12 cellular contexts compared by ENCODE assay signal in genomic region chr3:169133178-169134161, GRCh38.
DNase-seq lines count a peak whose midpoint lies in the region; ATAC-seq, FAIRE-seq and TF ChIP-seq lines count a peak whose summit lies in the region.
"Had no signal": no experiment of that assay in that cellular context is flagged by ENCODE, and none has a peak within 500 bp of the region (broad histone marks: within the 10 kb centered on the region; RNA-seq: fewer than 3 reads in every experiment).

No MANE protein-coding gene starts in this region.

- peak; percentile 49 for DNase-seq in NCI-H2107 treated with DMSO at 0.1 percent for 48 hours (lab: John Stamatoyannopoulos, UW; ENCODE audit: unreplicated experiment)
- DNase-seq in NCI-H2107 (lab: John Stamatoyannopoulos, UW): no peak
- DNase-seq in NCI-H69 (lab: John Stamatoyannopoulos, UW): peak; percentile 34
- peak; percentile 83 for DNase-seq in endothelial cell of umbilical vein (ENCODE audit: low read depth, low spot score)
- no peak for DNase-seq in retinal pigment epithelial cell (ENCODE audit: low read depth)
- no peak for DNase-seq in effector CD4-positive, alpha-beta T cell
- DNase-seq in NCI-H446 treated with DMSO at 0.1 percent for 48 hours (lab: John Stamatoyannopoulos, UW): no peak
- DNase-seq: activated CD4-positive, alpha-beta T cell treated with anti-CD3 and anti-CD28 coated beads, Interleukin-2, amount 10 ng/mL, durations not matched to agents 24 days and 14 days; effector memory CD8-positive, alpha-beta T cell; retina had no signal

- peak; percentile 17 for TF ChIP-seq POLR2A in endothelial cell of umbilical vein (IDR thresholded peaks at IDR 0.05; ENCODE audit: low read depth, low read length)

- POLR2A ChIA-PET in endothelial cell of umbilical vein (lab: Charles Lee): interaction anchor here (0.7 to 1.1 kb wide), 3 partner anchors 8 to 460 kb away, joined by 3 to 5 read pairs (median 4); no protein-coding TSS in a partner anchor

- no peak for ATAC-seq in GM19324 (IDR thresholded peaks at IDR 0.05; ENCODE audit: low FRiP score, unreplicated experiment)
- ATAC-seq: effector memory CD8-positive, alpha-beta T cell had no signal

- peaks cover 60% of the 10 kb centered on the region for H3K79me2 ChIP-seq in endothelial cell of umbilical vein (ENCODE audit: control insufficient read depth, insufficient read depth, low read length)

- no TSS peak for BruUV-seq in endothelial cell of umbilical vein (replicated peaks; lab: Mats Ljungman, UMichigan)

- no peaks in the 10 kb centered on the region for H3K9me1 ChIP-seq in endothelial cell of umbilical vein (replicated peaks; ENCODE audit: control insufficient read depth, extremely low read depth, insufficient read depth, low read length)

- no peak overlapping the region for H3K4me3 ChIP-seq in endothelial cell of umbilical vein (replicated peaks in 1 of 3; ENCODE audit: insufficient read depth in 1 of 3, low read depth in 1 of 3, low read length in 3 of 3)
- no peak overlapping the region for H3K4me3 ChIP-seq in retinal pigment epithelial cell (ENCODE audit: low read length)
- H3K4me3 ChIP-seq: BLaER1 treated with 17β-estradiol and CSF1 and Interleukin-3, amounts not matched to agents 10 nM and 100 nM had no signal

- intact Hi-C loops in endothelial cell of umbilical vein (cut with micrococcal nuclease): loop anchor here (1.0 to 5.0 kb wide), 4 partner anchors 181 to 729 kb away; no protein-coding TSS in a partner anchor

- no peaks in the 10 kb centered on the region for H4K20me1 ChIP-seq in endothelial cell of umbilical vein (replicated peaks; ENCODE audit: control insufficient read depth, extremely low read depth, insufficient read depth, low read length)
- H4K20me1 ChIP-seq: BLaER1 treated with 17β-estradiol and CSF1 and Interleukin-3, amounts not matched to agents 10 nM and 100 nM had no signal

- dilution Hi-C loops in endothelial cell of umbilical vein (cut with MboI; ENCODE audit: extremely low pct_ligation_motif_present, low sequenced_read_pairs): no loop called here

- H3K4me2 ChIP-seq in endothelial cell of umbilical vein (ENCODE audit: insufficient read depth, low read length): peak overlapping the region; percentile 60
- H3K4me2 ChIP-seq: BLaER1 treated with 17β-estradiol and CSF1 and Interleukin-3, amounts not matched to agents 10 nM and 100 nM had no signal

- H2AFZ ChIP-seq in endothelial cell of umbilical vein (ENCODE audit: low read depth, low read length): no peak overlapping the region

- FAIRE-seq in endothelial cell of umbilical vein (lab: Jason Lieb, UNC): peak; percentile 8

- peak in 1 of 2 donors; percentile 16 for TF ChIP-seq CTCF in endothelial cell of umbilical vein (IDR thresholded peaks at IDR 0.05; ENCODE audit: extremely low read depth in 1 of 2, insufficient read depth in 1 of 2, low read depth in 1 of 2, low read length in 2 of 2)
- peak; percentile 47 for TF ChIP-seq CTCF in retinal pigment epithelial cell (conservative IDR thresholded peaks at IDR 0.05; ENCODE audit: low read depth, low read length)

- no peaks in the 10 kb centered on the region for H3K27me3 ChIP-seq in endothelial cell of umbilical vein (ENCODE audit: control insufficient read depth in 2 of 2, insufficient read depth in 2 of 2, low read length in 2 of 2)

- peaks cover 44% of the 10 kb centered on the region for H3K4me1 ChIP-seq in endothelial cell of umbilical vein (ENCODE audit: control insufficient read depth, extremely low read depth, insufficient read depth, low read length)
- H3K4me1 ChIP-seq: BLaER1 treated with 17β-estradiol and CSF1 and Interleukin-3, amounts not matched to agents 10 nM and 100 nM had no signal

- peaks cover 2 to 4% of the 10 kb centered on the region in 2 experiments for H3K36me3 ChIP-seq in endothelial cell of umbilical vein (ENCODE audit: control insufficient read depth in 2 of 2, extremely low read depth in 1 of 2, insufficient read depth in 2 of 2, low read length in 2 of 2)
- H3K36me3 ChIP-seq: BLaER1 treated with 17β-estradiol and CSF1 and Interleukin-3, amounts not matched to agents 10 nM and 100 nM had no signal

- CTCF ChIA-PET in endothelial cell of umbilical vein (lab: Charles Lee): interaction anchor here (0.9 to 3.7 kb wide), 19 partner anchors 8 to 536 kb away, joined by 3 to 40 read pairs (median 5); no protein-coding TSS in a partner anchor

- H3K27ac ChIP-seq in endothelial cell of umbilical vein (ENCODE audit: insufficient read depth, low read depth, low read length): peak overlapping the region; percentile 52
- H3K27ac ChIP-seq: BLaER1 treated with 17β-estradiol and CSF1 and Interleukin-3, amounts not matched to agents 10 nM and 100 nM had no signal

- H3K9me3 ChIP-seq in endothelial cell of umbilical vein (replicated peaks; ENCODE audit: control insufficient read depth, insufficient read depth, low read length): no peaks in the 10 kb centered on the region
- H3K9me3 ChIP-seq: BLaER1 treated with 17β-estradiol and CSF1 and Interleukin-3, amounts not matched to agents 10 nM and 100 nM had no signal

- H3K9ac ChIP-seq in endothelial cell of umbilical vein (replicated peaks; ENCODE audit: extremely low read depth, insufficient read depth, low read length): peak overlapping the region; percentile 29
- H3K9ac ChIP-seq: BLaER1 treated with 17β-estradiol and CSF1 and Interleukin-3, amounts not matched to agents 10 nM and 100 nM had no signal

TF ChIP-seq in endothelial cell of umbilical vein, 7 proteins besides CTCF, POLR2A, EP300 and RAD21:
- TF ChIP-seq FOS (IDR thresholded peaks at IDR 0.05; ENCODE audit: borderline replicate concordance, insufficient read depth, low read length) (no peak), GATA2 (IDR thresholded peaks at IDR 0.05; ENCODE audit: insufficient read depth, insufficient read length, low read depth, low read length) (no peak), MYC (IDR thresholded peaks at IDR 0.05; ENCODE audit: low read depth, low read length) (no peak)

Comparison
In these comparisons a context has a peak if more than half of its experiments do, and no peak if none do; other contexts are left out.
1. DNase-seq: peak in NCI-H2107 treated with DMSO at 0.1 percent for 48 hours (single experiment), NCI-H69 (single experiment) and endothelial cell of umbilical vein (single experiment); none in NCI-H2107 (single experiment), retinal pigment epithelial cell (single experiment), effector CD4-positive, alpha-beta T cell (single experiment) and NCI-H446 treated with DMSO at 0.1 percent for 48 hours (single experiment).